9 cellular contexts compared by ENCODE assay signal in genomic region chr15:73989001-73989798, GRCh38. TPM values are rescaled to one million over a fixed set of nuclear protein-coding genes. Genes with fewer than 3 reads are reported as not detected.
DNase-seq lines count a peak whose midpoint lies in the region; ATAC-seq and TF ChIP-seq lines count a peak whose summit lies in the region.
"Had no signal": no experiment of that assay in that cellular context is flagged by ENCODE, and none has a peak within 500 bp of the region (broad histone marks: within the 10 kb centered on the region; RNA-seq: fewer than 3 reads in every experiment).

No MANE protein-coding gene starts in this region.

- H2AFZ ChIP-seq in IMR-90 (replicated peaks; ENCODE audit: low read length, poor library complexity): peak overlapping the region; percentile 65

- in situ Hi-C loops in IMR-90 (cut with MboI; ENCODE audit: low sequenced_read_pairs): no loop called here
- in situ Hi-C loops in astrocyte of the cerebellum (cut with HindIII; ENCODE audit: low sequenced_read_pairs): loop anchor here (25.0 kb wide), 1 partner anchor 323 kb away; no protein-coding TSS in a partner anchor

- H3K14ac ChIP-seq in IMR-90 (replicated peaks; ENCODE audit: low read depth, low read length): peak overlapping the region; percentile 91

- no peaks in the 10 kb centered on the region for H4K20me1 ChIP-seq in IMR-90 (ENCODE audit: insufficient read depth, low read length)

- dilution Hi-C loops in IMR-90 (cut with HindIII; ENCODE audit: low sequenced_read_pairs, unreplicated experiment): no loop called here

- peak overlapping the region; percentile 94 for H2BK5ac ChIP-seq in IMR-90 (ENCODE audit: low read depth, low read length, poor library complexity, severe bottlenecking)

- peak overlapping the region; percentile 97 for H3K4ac ChIP-seq in IMR-90 (ENCODE audit: low read depth, low read length)

- peak overlapping the region; percentile 45 for H3K4me2 ChIP-seq in IMR-90 (ENCODE audit: low read depth, low read length)

- ATAC-seq in IMR-90 (ENCODE audit: low read depth): peak; percentile 49

- peaks cover 42% of the 10 kb centered on the region for H3K9me1 ChIP-seq in IMR-90 (ENCODE audit: insufficient read depth, low read length)

- H3K9ac ChIP-seq in IMR-90 (ENCODE audit: low read depth, low read length): peak overlapping the region; percentile 8; the same call in 1 of the 2 replicates

- H3K56ac ChIP-seq in IMR-90 (ENCODE audit: extremely low read depth, insufficient read depth, low read length): peak overlapping the region; percentile 37; the same call in 1 of the 2 replicates

- no peaks in the 10 kb centered on the region for H3K9me3 ChIP-seq in IMR-90 (ENCODE audit: control insufficient read depth, insufficient read depth, low read length)
- no peaks in the 10 kb centered on the region for H3K9me3 ChIP-seq in tibial artery
- H3K9me3 ChIP-seq: SJCRH30 had no signal

- H4K91ac ChIP-seq in IMR-90 (ENCODE audit: insufficient read depth, low read depth, low read length): peak overlapping the region; percentile 80

- H3K4me1 ChIP-seq in IMR-90 (ENCODE audit: control insufficient read depth, insufficient read depth, low read length) (peaks cover 38% of the 10 kb centered on the region), tibial artery (peaks cover 1 to 78% (median 59%) of the 10 kb centered on the region in 4 donors)

- H4K8ac ChIP-seq in IMR-90 (ENCODE audit: low read depth in 2 of 2, low read length in 2 of 2): peak overlapping the region; percentile 68 to 87

- peak overlapping the region; percentile 94 for H2AK9ac ChIP-seq in IMR-90 (replicated peaks; ENCODE audit: low read depth, low read length, poor library complexity)

- DNase-seq in IMR-90: peak; percentile 86
- peak; percentile 60 for DNase-seq in astrocyte of the cerebellum (ENCODE audit: low read depth)
- DNase-seq in kidney glomerular epithelial cell (lab: John Stamatoyannopoulos, UW): peak; percentile 86
- no peak for DNase-seq in tibial artery
- DNase-seq in germinal center (ENCODE audit: low spot score): no peak
- DNase-seq in NCI-H510A (lab: John Stamatoyannopoulos, UW): no peak
- no peak for DNase-seq in NCI-H82 (lab: John Stamatoyannopoulos, UW)
- DNase-seq: NCI-H1092 treated with DMSO at 0.1 percent for 48 hours had no signal

- H2BK15ac ChIP-seq in IMR-90 (ENCODE audit: low read depth, low read length): peak overlapping the region; percentile 91; the same call in 2 of the 3 replicates

- peak overlapping the region; percentile 90 for H2BK20ac ChIP-seq in IMR-90 (ENCODE audit: low read depth, low read length)

- intact Hi-C loops in IMR-90 (cut with micrococcal nuclease): no loop called here
- intact Hi-C loops in tibial artery (cut with DNase I; ENCODE audit: low total_unique reads): no loop called here

- peak overlapping the region; percentile 94; the same call in 1 of the 2 replicates for H4K5ac ChIP-seq in IMR-90 (ENCODE audit: low read depth, low read length)

- peak overlapping the region; percentile 52; the same call in 1 of the 2 replicates for H3K18ac ChIP-seq in IMR-90 (ENCODE audit: low read depth, low read length)

- H3K23ac ChIP-seq in IMR-90 (ENCODE audit: low read depth, low read length): peak overlapping the region; percentile 92

- no peak for TF ChIP-seq RAD21 in IMR-90 (IDR thresholded peaks at IDR 0.05; ENCODE audit: low read length)

- TF ChIP-seq CTCF in IMR-90 (conservative IDR thresholded peaks at IDR 0.05; ENCODE audit: low read depth, low read length) (no peak), astrocyte of the cerebellum (IDR thresholded peaks at IDR 0.05; ENCODE audit: low read depth, low read length, missing control alignments) (no peak), tibial artery (IDR thresholded peaks at IDR 0.05) (no peak)

- H3K27ac ChIP-seq in IMR-90 (ENCODE audit: insufficient read depth, low read length) (peak overlapping the region; percentile 63), tibial artery (peak overlapping the region; percentile 79 to 85)
- H3K27ac ChIP-seq: SJCRH30 had no signal

- H2BK120ac ChIP-seq in IMR-90 (ENCODE audit: low read depth, low read length): peak overlapping the region; percentile 94

- no CpG with 5 or more reads among the region's 9 CpGs for WGBS in IMR-90 (ENCODE audit: extremely low coverage in 2 of 2, insufficient read length in 1 of 2), 2 experiments

- H3K36me3 ChIP-seq in IMR-90 (ENCODE audit: control insufficient read depth, insufficient read depth, low read length): no peaks in the 10 kb centered on the region
- H3K36me3 ChIP-seq in tibial artery: peaks cover 0 to 48% (median 13%) of the 10 kb centered on the region in 3 donors
- H3K36me3 ChIP-seq: SJCRH30 had no signal

- no peak overlapping the region for H3K4me3 ChIP-seq in IMR-90 (ENCODE audit: insufficient read depth, low read depth, low read length)
- no peak overlapping the region for H3K4me3 ChIP-seq in astrocyte of the cerebellum (ENCODE audit: low read depth, low read length)
- H3K4me3 ChIP-seq in tibial artery: no peak overlapping the region
- H3K4me3 ChIP-seq: SJCRH30 had no signal

- CTCF ChIA-PET in IMR-90 (lab: Yijun Ruan, JAX): no interaction called here

- H2AK5ac ChIP-seq in IMR-90 (ENCODE audit: low read depth, low read length): peak overlapping the region; percentile 94

- BruUV-seq in IMR-90 (replicated peaks; lab: Mats Ljungman, UMichigan): no TSS peak

- POLR2A ChIA-PET in IMR-90 (lab: Charles Lee; ENCODE audit: unreplicated experiment): no interaction called here

- H3K27me3 ChIP-seq in IMR-90 (ENCODE audit: control insufficient read depth, insufficient read depth, low read length): no peaks in the 10 kb centered on the region
- H3K27me3 ChIP-seq in tibial artery: no peaks in the 10 kb centered on the region
- H3K27me3 ChIP-seq: SJCRH30 had no signal

- H3K79me1 ChIP-seq in IMR-90 (ENCODE audit: low read depth in 1 of 2, low read length in 2 of 2): peaks cover 3 to 51% of the 10 kb centered on the region in 2 experiments; a peak in 3 of 4 replicates

- TF ChIP-seq POLR2A in IMR-90 (IDR thresholded peaks at IDR 0.05; ENCODE audit: low read depth, low read length): no peak

TF ChIP-seq in IMR-90, 13 proteins besides CTCF, POLR2A, EP300 and RAD21:
- TF ChIP-seq CHD1 (IDR thresholded peaks at IDR 0.05; ENCODE audit: low read depth, low read length) (no peak), FOS (IDR thresholded peaks at IDR 0.05; ENCODE audit: low read depth, low read length) (peak; percentile 72), MXI1 (IDR thresholded peaks at IDR 0.05; ENCODE audit: borderline replicate concordance, low read depth, low read length) (peak; percentile 43; the same call in 1 of the 2 replicates)

RNA-seq across cellular contexts. Expression of gene STOML1, which starts 2.9 kb away (rescaled TPM):
- 11.8 and 12.5 TPM in 2 replicates for total RNA-seq in IMR-90 (2012; rRNA removed)
- 21.2 and 25.0 TPM in 2 replicates for polyA plus RNA-seq in IMR-90 (2012; rRNA removed)
- 15.0 and 22.2 TPM in 2 replicates for polyA plus RNA-seq in IMR-90 (2012; cell fraction: cytosol; rRNA removed)
- polyA plus RNA-seq in IMR-90 (2012; cell fraction: nucleus; rRNA removed; ENCODE audit: low replicate concordance): 13.0 and 29.7 TPM in 2 replicates

RNA-seq across cellular contexts. Expression of gene PML, which starts 5.3 kb away (rescaled TPM):
- total RNA-seq in IMR-90 (2012; rRNA removed): 8.8 and 10.3 TPM in 2 replicates
- polyA plus RNA-seq in IMR-90 (2012; rRNA removed): 22.6 and 23.1 TPM in 2 replicates
- 28.1 and 29.3 TPM in 2 replicates for polyA plus RNA-seq in IMR-90 (2012; cell fraction: cytosol; rRNA removed)
- 43.2 and 105 TPM in 2 replicates for polyA plus RNA-seq in IMR-90 (2012; cell fraction: nucleus; rRNA removed; ENCODE audit: low replicate concordance)

Comparison
In these comparisons a context has a peak if more than half of its experiments do, and no peak if none do; other contexts are left out.
1. DNase-seq: peak in IMR-90 (single experiment), astrocyte of the cerebellum (single experiment) and kidney glomerular epithelial cell (single experiment); none in tibial artery (0 of 2), germinal center (single experiment), NCI-H510A (single experiment) and NCI-H82 (single experiment).